ENCODE assay signal across 1 cellular context in genomic region chr16:86403056-86403455, GRCh38.
TF ChIP-seq lines count a peak whose summit lies in the region.

No MANE protein-coding gene starts in this region.

TF ChIP-seq in IMR-90, 13 proteins besides CTCF, POLR2A, EP300 and RAD21:
- TF ChIP-seq ELK1 (IDR thresholded peaks at IDR 0.05; ENCODE audit: borderline replicate concordance, low read depth, low read length) (no peak), BHLHE40 (IDR thresholded peaks at IDR 0.05; ENCODE audit: low read depth, low read length) (no peak), MXI1 (IDR thresholded peaks at IDR 0.05; ENCODE audit: borderline replicate concordance, low read depth, low read length) (no peak), CEBPB (IDR thresholded peaks at IDR 0.05; ENCODE audit: low read depth, low read length) (no peak), SMC3 (IDR thresholded peaks at IDR 0.05; ENCODE audit: low read depth, low read length) (no peak), MAZ (IDR thresholded peaks at IDR 0.05; ENCODE audit: borderline replicate concordance, low read depth, low read length) (no peak), MAFK (IDR thresholded peaks at IDR 0.05; ENCODE audit: low read depth, low read length) (no peak), RCOR1 (IDR thresholded peaks at IDR 0.05; ENCODE audit: insufficient replicate concordance, low read length) (no peak), CHD1 (IDR thresholded peaks at IDR 0.05; ENCODE audit: low read depth, low read length) (no peak), RFX5 (IDR thresholded peaks at IDR 0.05; ENCODE audit: low read depth, low read length) (no peak), FOS (IDR thresholded peaks at IDR 0.05; ENCODE audit: low read depth, low read length) (no peak), NFE2L2 (IDR thresholded peaks at IDR 0.05; ENCODE audit: low read depth, low read length) (no peak)
- TF ChIP-seq, protein P1, sequence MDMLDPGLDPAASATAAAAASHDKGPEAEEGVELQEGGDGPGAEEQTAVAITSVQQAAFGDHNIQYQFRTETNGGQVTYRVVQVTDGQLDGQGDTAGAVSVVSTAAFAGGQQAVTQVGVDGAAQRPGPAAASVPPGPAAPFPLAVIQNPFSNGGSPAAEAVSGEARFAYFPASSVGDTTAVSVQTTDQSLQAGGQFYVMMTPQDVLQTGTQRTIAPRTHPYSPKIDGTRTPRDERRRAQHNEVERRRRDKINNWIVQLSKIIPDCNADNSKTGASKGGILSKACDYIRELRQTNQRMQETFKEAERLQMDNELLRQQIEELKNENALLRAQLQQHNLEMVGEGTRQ (IDR thresholded peaks at IDR 0.05; ENCODE audit: low read depth, low read length), result no peak
